27 cellular contexts compared by ENCODE assay signal in genomic region chr7:43938892-43939482, GRCh38. TPM values are rescaled to one million over a fixed set of nuclear protein-coding genes. Genes with fewer than 3 reads are reported as not detected.
DNase-seq lines count a peak whose midpoint lies in the region; ATAC-seq and TF ChIP-seq lines count a peak whose summit lies in the region.
"Had no signal": no experiment of that assay in that cellular context is flagged by ENCODE, and none has a peak within 500 bp of the region (broad histone marks: within the 10 kb centered on the region; RNA-seq: fewer than 3 reads in every experiment).

No MANE protein-coding gene starts in this region.

- no peaks in the 10 kb centered on the region for H3K9me3 Mint-ChIP-seq in stimulated activated effector memory CD8-positive, alpha-beta T cell treated with anti-CD3 and anti-CD28 coated beads, Interleukin-12 subunit alpha, Interleukin-12 subunit beta, amount 100 ng/mL, for 72 hours
- H3K9me3 Mint-ChIP-seq: CD4-positive, alpha-beta T cell had no signal

- H3K36me3 Mint-ChIP-seq in stimulated activated effector memory CD8-positive, alpha-beta T cell treated with anti-CD3 and anti-CD28 coated beads, Interleukin-12 subunit alpha, Interleukin-12 subunit beta, amount 100 ng/mL, for 72 hours, result no peaks in the 10 kb centered on the region

- H3K4me3 Mint-ChIP-seq in stimulated activated effector memory CD8-positive, alpha-beta T cell treated with anti-CD3 and anti-CD28 coated beads, Interleukin-12 subunit alpha, Interleukin-12 subunit beta, amount 100 ng/mL, for 72 hours, result no peak overlapping the region
- H3K4me3 Mint-ChIP-seq: CD4-positive, alpha-beta T cell had no signal

- no peak for ATAC-seq in stimulated activated effector memory CD8-positive, alpha-beta T cell treated with anti-CD3 and anti-CD28 coated beads, Interleukin-12 subunit alpha, Interleukin-12 subunit beta, amount 100 ng/mL, for 72 hours
- ATAC-seq in HG02852 (IDR thresholded peaks at IDR 0.05; ENCODE audit: unreplicated experiment), result no peak
- ATAC-seq: A549, PC-3, SK-N-SH treated with all-trans-retinoic acid at 6 μM for 48 hours had no signal

- TF ChIP-seq CTCF in LNCaP clone FGC (IDR thresholded peaks at IDR 0.05; ENCODE audit: control insufficient read depth, extremely low read depth, insufficient read depth) (no peak), GM10266 (IDR thresholded peaks at IDR 0.05; ENCODE audit: control insufficient read depth, insufficient read depth, low read depth, missing control alignments) (no peak)

- H3K4me1 Mint-ChIP-seq in stimulated activated effector memory CD8-positive, alpha-beta T cell treated with anti-CD3 and anti-CD28 coated beads, Interleukin-12 subunit alpha, Interleukin-12 subunit beta, amount 100 ng/mL, for 72 hours, result no peaks in the 10 kb centered on the region

- H3K27ac Mint-ChIP-seq in stimulated activated effector memory CD8-positive, alpha-beta T cell treated with anti-CD3 and anti-CD28 coated beads, Interleukin-12 subunit alpha, Interleukin-12 subunit beta, amount 100 ng/mL, for 72 hours, result peak overlapping the region; percentile 23
- H3K27ac Mint-ChIP-seq: CD4-positive, alpha-beta T cell had no signal

- H3K4me3 ChIP-seq in LNCaP clone FGC (ENCODE audit: low read depth, low read length), result no peak overlapping the region
- H3K4me3 ChIP-seq: A549; BLaER1 treated with 17β-estradiol and CSF1 and Interleukin-3, amounts not matched to agents 10 nM and 100 nM; GM23248; SJCRH30 had no signal

- DNase-seq in LNCaP clone FGC (ENCODE audit: low read depth) (peak; percentile 52), mesenteric fat pad (ENCODE audit: low spot score) (peak; percentile 82), T-helper 9 cell (no peak), GM10266 (ENCODE audit: extremely low spot score) (no peak)
- no peak for DNase-seq in stimulated activated effector memory CD8-positive, alpha-beta T cell treated with anti-CD3 and anti-CD28 coated beads, Interleukin-12 subunit alpha, Interleukin-12 subunit beta, amount 100 ng/mL, for 72 hours (ENCODE audit: low spot score in 2 of 2)
- DNase-seq: AML-193; CD4-positive, alpha-beta T cell; DMS53; GM23248; H7; NCI-H1105; NCI-H146; NCI-H2029; NCI-H446; NCI-H524 treated with DMSO at 0.1 percent for 48 hours; NCI-H82; NK-92 treated with Interleukin-12 subunit alpha and Interleukin-12 subunit beta, amount 100 ng/mL, for 24 hours; PC-3; SJCRH30 had no signal

- H3K27ac ChIP-seq in angular gyrus (ENCODE audit: low read depth, low read length), result peak overlapping the region; percentile 4
- H3K27ac ChIP-seq: A549; BLaER1 treated with 17β-estradiol and CSF1 and Interleukin-3, amounts not matched to agents 10 nM and 100 nM; GM23248; KMS-11; SJCRH30 had no signal

RNA-seq across cellular contexts. Expression of gene UBE2D4, which starts 12.8 kb away (rescaled TPM):
- total RNA-seq in mesenteric fat pad, result 25.1 TPM

RNA-seq across cellular contexts. Expression of gene URGCP, which starts 32.6 kb away (rescaled TPM):
- total RNA-seq in mesenteric fat pad, result 44.3 TPM

RNA-seq across cellular contexts. Expression of gene SPDYE1, which starts 58.7 kb away (rescaled TPM):
- total RNA-seq in mesenteric fat pad, result not detected
- total RNA-seq: CD4-positive, alpha-beta T cell; Daoy; G401; GM23248; H7; PC-3; SJCRH30 had no signal

Comparison
In these comparisons a context has a peak if more than half of its experiments do, and no peak if none do; other contexts are left out.
1. DNase-seq: peak in LNCaP clone FGC (single experiment) and mesenteric fat pad (single experiment); none in stimulated activated effector memory CD8-positive, alpha-beta T cell treated with anti-CD3 and anti-CD28 coated beads, Interleukin-12 subunit alpha, Interleukin-12 subunit beta, amount 100 ng/mL, for 72 hours (0 of 2), T-helper 9 cell (single experiment) and GM10266 (single experiment).